In the genomic region with DNA sequence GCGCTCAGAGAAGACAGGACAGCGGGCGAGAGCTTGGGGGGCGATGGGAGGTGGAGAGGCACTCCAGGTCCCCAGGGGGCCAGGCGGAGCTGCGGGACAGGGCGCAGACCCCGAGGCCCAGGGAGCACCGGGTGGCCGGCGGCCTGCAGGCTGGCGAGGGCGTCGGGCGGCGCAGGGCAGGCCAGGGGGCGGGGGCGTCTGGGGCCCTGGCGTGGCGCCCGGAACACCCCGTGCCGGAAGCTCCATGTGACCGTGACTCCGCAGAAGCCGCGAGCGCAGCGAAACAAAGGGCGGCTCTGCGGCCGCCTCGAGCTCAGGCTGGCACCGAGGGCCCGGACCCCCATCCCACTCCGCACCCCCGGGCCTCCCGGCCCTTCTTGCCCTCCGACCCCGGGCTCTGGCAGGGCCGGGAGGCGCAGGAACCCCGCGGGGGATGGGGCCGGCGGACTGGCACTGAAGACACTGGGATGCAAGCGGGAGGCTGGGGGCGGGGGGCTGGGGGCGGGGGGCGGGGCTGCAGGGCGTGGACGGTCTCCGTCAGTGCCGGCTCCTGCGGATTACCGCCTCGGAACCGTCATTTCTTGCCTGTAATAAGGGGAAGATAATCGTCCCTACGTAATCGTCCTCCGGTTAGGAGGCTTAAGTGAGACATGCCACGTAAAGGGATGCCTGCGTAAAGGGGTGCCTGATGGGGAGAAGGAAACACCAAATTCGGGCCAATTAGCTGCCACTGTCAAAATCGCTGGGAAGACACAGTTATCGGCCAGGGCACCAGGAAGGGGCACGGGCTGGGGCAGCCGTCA, we compare ENCODE assay signal across 1 cellular context.
TF ChIP-seq lines count a peak whose summit lies in the region.

No MANE protein-coding gene starts in this region.

TF ChIP-seq in A549, 52 proteins besides CTCF, POLR2A, EP300 and RAD21 (continued from another document):
- TF ChIP-seq, protein P1, sequence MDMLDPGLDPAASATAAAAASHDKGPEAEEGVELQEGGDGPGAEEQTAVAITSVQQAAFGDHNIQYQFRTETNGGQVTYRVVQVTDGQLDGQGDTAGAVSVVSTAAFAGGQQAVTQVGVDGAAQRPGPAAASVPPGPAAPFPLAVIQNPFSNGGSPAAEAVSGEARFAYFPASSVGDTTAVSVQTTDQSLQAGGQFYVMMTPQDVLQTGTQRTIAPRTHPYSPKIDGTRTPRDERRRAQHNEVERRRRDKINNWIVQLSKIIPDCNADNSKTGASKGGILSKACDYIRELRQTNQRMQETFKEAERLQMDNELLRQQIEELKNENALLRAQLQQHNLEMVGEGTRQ (IDR thresholded peaks at IDR 0.05) = peak; percentile 87
- TF ChIP-seq HEYL (CRISPR knock-in tag; IDR thresholded peaks at IDR 0.05) (no peak), TP53 (CRISPR knock-in tag; IDR thresholded peaks at IDR 0.05) (no peak), FOSL2 (IDR thresholded peaks at IDR 0.05) (peak; percentile 28; the same call in 1 of the 2 replicates), FOSL2 (CRISPR knock-in tag; IDR thresholded peaks at IDR 0.05) (peak; percentile 67), FOSB (CRISPR knock-in tag; IDR thresholded peaks at IDR 0.05) (no peak), E2F6 (IDR thresholded peaks at IDR 0.05; ENCODE audit: borderline replicate concordance, low read depth) (peak; percentile 75; the same call in 1 of the 2 replicates), RNF2 (IDR thresholded peaks at IDR 0.05; ENCODE audit: borderline replicate concordance, low read depth) (no peak), CEBPB (IDR thresholded peaks at IDR 0.05) (no peak), MAZ (IDR thresholded peaks at IDR 0.05; ENCODE audit: borderline replicate concordance, low read depth, low read length) (0 out of 2 replicates have a peak, but pooled peaks have one; percentile 40), HOXB5 (CRISPR knock-in tag; IDR thresholded peaks at IDR 0.05) (peak; percentile 91), EHF (CRISPR knock-in tag; IDR thresholded peaks at IDR 0.05) (peak; percentile 76; the same call in 1 of the 2 replicates), JUN (IDR thresholded peaks at IDR 0.05) (peak; percentile 93 to 97), SMC3 (IDR thresholded peaks at IDR 0.05) (peak; percentile 62), PHF8 (IDR thresholded peaks at IDR 0.05; ENCODE audit: borderline replicate concordance, low read depth) (no peak; the same call in 1 of the 2 replicates), TFCP2L1 (CRISPR knock-in tag; IDR thresholded peaks at IDR 0.05) (no peak), CHD4 (IDR thresholded peaks at IDR 0.05; ENCODE audit: borderline replicate concordance) (no peak), RCOR1 (IDR thresholded peaks at IDR 0.05; ENCODE audit: low read depth, low read length) (no peak), NPAS2 (CRISPR knock-in tag; IDR thresholded peaks at IDR 0.05; ENCODE audit: borderline replicate concordance) (peak; percentile 56; the same call in 1 of the 2 replicates), RFX5 (IDR thresholded peaks at IDR 0.05) (no peak), KDM1A (IDR thresholded peaks at IDR 0.05; ENCODE audit: low read depth) (no peak), MYC (IDR thresholded peaks at IDR 0.05; ENCODE audit: borderline replicate concordance, low read length) (peak; percentile 93), FOXS1 (CRISPR knock-in tag; IDR thresholded peaks at IDR 0.05) (no peak), MAFK (IDR thresholded peaks at IDR 0.05; ENCODE audit: partially characterized antibody) (peak; percentile 88), ZNF302 (CRISPR knock-in tag; IDR thresholded peaks at IDR 0.05) (no peak), CHD2 (IDR thresholded peaks at IDR 0.05; ENCODE audit: low read length, partially characterized antibody) (no peak), RARB (CRISPR knock-in tag; IDR thresholded peaks at IDR 0.05) (no peak), JUNB (IDR thresholded peaks at IDR 0.05) (0 out of 2 replicates have a peak, but pooled peaks have one; percentile 31), HOXA7 (CRISPR knock-in tag; IDR thresholded peaks at IDR 0.05) (no peak), HMGXB4 (CRISPR knock-in tag; IDR thresholded peaks at IDR 0.05; ENCODE audit: borderline replicate concordance) (no peak), HDAC2 (IDR thresholded peaks at IDR 0.05) (no peak)
- TF ChIP-seq, protein P2, sequence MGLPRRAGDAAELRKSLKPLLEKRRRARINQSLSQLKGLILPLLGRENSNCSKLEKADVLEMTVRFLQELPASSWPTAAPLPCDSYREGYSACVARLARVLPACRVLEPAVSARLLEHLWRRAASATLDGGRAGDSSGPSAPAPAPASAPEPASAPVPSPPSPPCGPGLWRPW (IDR thresholded peaks at IDR 0.05) = no peak
- TF ChIP-seq, protein P3, sequence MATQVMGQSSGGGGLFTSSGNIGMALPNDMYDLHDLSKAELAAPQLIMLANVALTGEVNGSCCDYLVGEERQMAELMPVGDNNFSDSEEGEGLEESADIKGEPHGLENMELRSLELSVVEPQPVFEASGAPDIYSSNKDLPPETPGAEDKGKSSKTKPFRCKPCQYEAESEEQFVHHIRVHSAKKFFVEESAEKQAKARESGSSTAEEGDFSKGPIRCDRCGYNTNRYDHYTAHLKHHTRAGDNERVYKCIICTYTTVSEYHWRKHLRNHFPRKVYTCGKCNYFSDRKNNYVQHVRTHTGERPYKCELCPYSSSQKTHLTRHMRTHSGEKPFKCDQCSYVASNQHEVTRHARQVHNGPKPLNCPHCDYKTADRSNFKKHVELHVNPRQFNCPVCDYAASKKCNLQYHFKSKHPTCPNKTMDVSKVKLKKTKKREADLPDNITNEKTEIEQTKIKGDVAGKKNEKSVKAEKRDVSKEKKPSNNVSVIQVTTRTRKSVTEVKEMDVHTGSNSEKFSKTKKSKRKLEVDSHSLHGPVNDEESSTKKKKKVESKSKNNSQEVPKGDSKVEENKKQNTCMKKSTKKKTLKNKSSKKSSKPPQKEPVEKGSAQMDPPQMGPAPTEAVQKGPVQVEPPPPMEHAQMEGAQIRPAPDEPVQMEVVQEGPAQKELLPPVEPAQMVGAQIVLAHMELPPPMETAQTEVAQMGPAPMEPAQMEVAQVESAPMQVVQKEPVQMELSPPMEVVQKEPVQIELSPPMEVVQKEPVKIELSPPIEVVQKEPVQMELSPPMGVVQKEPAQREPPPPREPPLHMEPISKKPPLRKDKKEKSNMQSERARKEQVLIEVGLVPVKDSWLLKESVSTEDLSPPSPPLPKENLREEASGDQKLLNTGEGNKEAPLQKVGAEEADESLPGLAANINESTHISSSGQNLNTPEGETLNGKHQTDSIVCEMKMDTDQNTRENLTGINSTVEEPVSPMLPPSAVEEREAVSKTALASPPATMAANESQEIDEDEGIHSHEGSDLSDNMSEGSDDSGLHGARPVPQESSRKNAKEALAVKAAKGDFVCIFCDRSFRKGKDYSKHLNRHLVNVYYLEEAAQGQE (IDR thresholded peaks at IDR 0.05) = no peak
- TF ChIP-seq, protein P4, sequence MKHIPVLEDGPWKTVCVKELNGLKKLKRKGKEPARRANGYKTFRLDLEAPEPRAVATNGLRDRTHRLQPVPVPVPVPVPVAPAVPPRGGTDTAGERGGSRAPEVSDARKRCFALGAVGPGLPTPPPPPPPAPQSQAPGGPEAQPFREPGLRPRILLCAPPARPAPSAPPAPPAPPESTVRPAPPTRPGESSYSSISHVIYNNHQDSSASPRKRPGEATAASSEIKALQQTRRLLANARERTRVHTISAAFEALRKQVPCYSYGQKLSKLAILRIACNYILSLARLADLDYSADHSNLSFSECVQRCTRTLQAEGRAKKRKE (CRISPR knock-in tag; IDR thresholded peaks at IDR 0.05; ENCODE audit: low read depth) = peak; percentile 89; the same call in 1 of the 2 replicates
- TF ChIP-seq, protein P5, sequence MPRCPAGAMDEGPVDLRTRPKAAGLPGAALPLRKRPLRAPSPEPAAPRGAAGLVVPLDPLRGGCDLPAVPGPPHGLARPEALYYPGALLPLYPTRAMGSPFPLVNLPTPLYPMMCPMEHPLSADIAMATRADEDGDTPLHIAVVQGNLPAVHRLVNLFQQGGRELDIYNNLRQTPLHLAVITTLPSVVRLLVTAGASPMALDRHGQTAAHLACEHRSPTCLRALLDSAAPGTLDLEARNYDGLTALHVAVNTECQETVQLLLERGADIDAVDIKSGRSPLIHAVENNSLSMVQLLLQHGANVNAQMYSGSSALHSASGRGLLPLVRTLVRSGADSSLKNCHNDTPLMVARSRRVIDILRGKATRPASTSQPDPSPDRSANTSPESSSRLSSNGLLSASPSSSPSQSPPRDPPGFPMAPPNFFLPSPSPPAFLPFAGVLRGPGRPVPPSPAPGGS (IDR thresholded peaks at IDR 0.05) = peak; percentile 84; the same call in 1 of the 3 replicates
- TF ChIP-seq, protein P6, sequence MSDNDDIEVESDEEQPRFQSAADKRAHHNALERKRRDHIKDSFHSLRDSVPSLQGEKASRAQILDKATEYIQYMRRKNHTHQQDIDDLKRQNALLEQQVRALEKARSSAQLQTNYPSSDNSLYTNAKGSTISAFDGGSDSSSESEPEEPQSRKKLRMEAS (IDR thresholded peaks at IDR 0.05) = peak; percentile 95
- TF ChIP-seq, protein P7, sequence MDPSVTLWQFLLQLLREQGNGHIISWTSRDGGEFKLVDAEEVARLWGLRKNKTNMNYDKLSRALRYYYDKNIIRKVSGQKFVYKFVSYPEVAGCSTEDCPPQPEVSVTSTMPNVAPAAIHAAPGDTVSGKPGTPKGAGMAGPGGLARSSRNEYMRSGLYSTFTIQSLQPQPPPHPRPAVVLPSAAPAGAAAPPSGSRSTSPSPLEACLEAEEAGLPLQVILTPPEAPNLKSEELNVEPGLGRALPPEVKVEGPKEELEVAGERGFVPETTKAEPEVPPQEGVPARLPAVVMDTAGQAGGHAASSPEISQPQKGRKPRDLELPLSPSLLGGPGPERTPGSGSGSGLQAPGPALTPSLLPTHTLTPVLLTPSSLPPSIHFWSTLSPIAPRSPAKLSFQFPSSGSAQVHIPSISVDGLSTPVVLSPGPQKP (IDR thresholded peaks at IDR 0.05; ENCODE audit: low read depth, low read length) = no peak
